In the genomic region with DNA sequence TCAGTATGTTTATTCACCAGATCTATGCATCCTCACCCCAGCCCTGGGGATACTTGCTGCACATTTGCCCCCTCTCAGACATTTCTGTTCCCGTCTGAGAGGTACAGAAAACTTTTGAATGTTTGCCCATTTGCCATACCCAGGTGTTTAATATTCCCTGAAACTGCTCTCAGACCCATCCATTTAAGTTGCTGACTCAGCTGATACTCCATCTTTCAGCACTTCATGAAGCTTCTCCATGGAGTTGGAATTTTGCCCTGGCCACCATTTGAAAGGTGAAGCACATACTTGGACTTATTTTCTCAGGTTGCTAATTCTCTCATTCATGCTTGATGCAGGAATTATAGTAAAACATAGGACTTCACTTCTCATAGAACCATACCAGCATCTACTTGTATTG, we compare ENCODE assay signal across 32 cellular contexts.
"Had no signal": no experiment of that assay in that cellular context is flagged by ENCODE, and none has a peak within 500 bp of the region (broad histone marks: within the 10 kb centered on the region; RNA-seq: fewer than 3 reads in every experiment).

No MANE protein-coding gene starts in this region.

- ATAC-seq: activated CD4-positive, alpha-beta T cell treated with anti-CD3 and anti-CD28 coated beads for 36 hours; activated CD4-positive, CD25-positive, alpha-beta regulatory T cell treated with anti-CD3 and anti-CD28 coated beads, Interleukin-2, amount 50 U/mL, for 24 hours; activated CD8-positive, alpha-beta memory T cell treated with anti-CD3 and anti-CD28 coated beads, Interleukin-2, amount 10 ng/mL, durations not matched to agents 7 days and 5 days; activated CD8-positive, alpha-beta T cell treated with anti-CD3 and anti-CD28 coated beads, Interleukin-2, amount 10 ng/mL, durations not matched to agents 7 days and 5 days; activated naive CD8-positive, alpha-beta T cell treated with anti-CD3 and anti-CD28 coated beads, Interleukin-2, amount 50 U/mL, for 24 hours; WTC11 had no signal

- H3K36me3 ChIP-seq: ascending aorta, cardiac muscle cell, WERI-Rb-1 had no signal

- H3K4me3 ChIP-seq: ascending aorta, cardiac muscle cell had no signal

- DNase-seq: activated CD4-positive, alpha-beta memory T cell treated with anti-CD3 and anti-CD28 coated beads, Interleukin-2, amount 10 ng/mL, durations not matched to agents 7 days and 5 days; activated CD4-positive, alpha-beta T cell treated with anti-CD3 and anti-CD28 coated beads for 1 hour; activated CD4-positive, alpha-beta T cell treated with anti-CD3 and anti-CD28 coated beads for 36 hours; activated CD4-positive, alpha-beta T cell treated with anti-CD3 and anti-CD28 coated beads for 48 hours; activated CD4-positive, alpha-beta T cell treated with anti-CD3 and anti-CD28 coated beads, Interleukin-2, amount 10 ng/mL, durations not matched to agents 7 days and 5 days; activated CD4-positive, alpha-beta T cell treated with anti-CD3 and anti-CD28 coated beads, Interleukin-2, amount 50 U/mL, for 48 hours; activated CD4-positive, CD25-positive, alpha-beta regulatory T cell; activated CD8-positive, alpha-beta memory T cell treated with anti-CD3 and anti-CD28 coated beads for 24 hours; activated CD8-positive, alpha-beta memory T cell treated with anti-CD3 and anti-CD28 coated beads, Interleukin-2, amount 10 ng/mL, durations not matched to agents 7 days and 5 days; activated CD8-positive, alpha-beta memory T cell treated with anti-CD3 and anti-CD28 coated beads, Interleukin-2, amount 50 U/mL, for 48 hours; activated CD8-positive, alpha-beta T cell treated with anti-CD3 and anti-CD28 coated beads, Interleukin-2, amount 10 ng/mL, durations not matched to agents 7 days and 5 days; activated effector memory CD4-positive, alpha-beta T cell treated with Interleukin-2 at 50 U/mL for 16 hours; activated gamma-delta T cell; activated naive CD4-positive, alpha-beta T cell treated with anti-CD3 and anti-CD28 coated beads, Interleukin-2, amount 10 ng/mL, durations not matched to agents 7 days and 5 days; activated naive CD4-positive, alpha-beta T cell treated with Interleukin-2 at 50 U/mL for 16 hours; activated naive CD8-positive, alpha-beta T cell treated with anti-CD3 and anti-CD28 coated beads, Interleukin-2, amount 10 ng/mL, durations not matched to agents 7 days and 5 days; activated naive CD8-positive, alpha-beta T cell treated with anti-CD3 and anti-CD28 coated beads, Interleukin-2, amount 50 U/mL, for 24 hours; activated T-cell treated with anti-CD3 and anti-CD28 coated beads, Interleukin-2, amount 50 U/mL, for 24 hours; activated T-cell treated with anti-CD3 and anti-CD28 coated beads, Interleukin-2, amount 50 U/mL, for 48 hours; amygdala; anterior cingulate cortex; caudate nucleus; cerebellar nuclear complex; T-helper 2 cell; T-helper 9 cell; WERI-Rb-1 had no signal

- H3K4me1 ChIP-seq: ascending aorta had no signal

- FAIRE-seq: bronchial epithelial cell, TTC549 had no signal

- H3K27ac ChIP-seq: ascending aorta, cardiac muscle cell, WERI-Rb-1 had no signal

- H3K27me3 ChIP-seq: ascending aorta, cardiac muscle cell had no signal

- H3K9me3 ChIP-seq: ascending aorta had no signal
